1 cellular context compared by ENCODE assay signal in the genomic region with DNA sequence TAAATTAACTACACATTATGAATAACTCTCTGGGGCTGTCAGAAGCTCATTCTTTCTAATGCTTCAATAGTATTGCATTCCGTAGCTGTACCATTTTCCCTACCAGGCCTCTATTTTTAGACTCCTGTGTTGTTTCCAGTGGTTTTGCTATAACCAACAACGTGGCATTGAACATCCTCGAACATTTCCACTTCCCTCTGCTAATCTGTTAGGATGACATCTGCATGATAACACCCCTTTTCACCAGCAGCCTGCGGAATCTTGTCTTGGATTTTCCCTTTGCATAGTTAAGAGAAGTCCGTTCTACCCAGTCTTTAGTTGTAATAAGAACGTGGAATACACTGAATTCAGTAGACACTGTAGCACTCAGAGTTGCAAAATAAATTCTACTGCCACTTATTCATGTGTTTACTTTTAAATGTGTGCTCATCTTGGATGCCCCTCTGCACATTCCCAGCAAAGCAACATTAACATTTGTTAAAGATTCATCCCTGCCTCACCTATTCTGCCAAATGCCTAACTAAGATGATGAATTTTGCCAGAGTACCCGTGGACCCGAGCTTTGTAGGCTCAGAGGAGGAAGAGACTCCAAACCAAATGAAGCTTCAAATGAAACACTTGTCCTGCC.
TF ChIP-seq lines count a peak whose summit lies in the region.

No MANE protein-coding gene starts in this region.

TF ChIP-seq in K562, 482 proteins besides CTCF, POLR2A, EP300 and RAD21 (continued from another document):
- TF ChIP-seq, protein P1, sequence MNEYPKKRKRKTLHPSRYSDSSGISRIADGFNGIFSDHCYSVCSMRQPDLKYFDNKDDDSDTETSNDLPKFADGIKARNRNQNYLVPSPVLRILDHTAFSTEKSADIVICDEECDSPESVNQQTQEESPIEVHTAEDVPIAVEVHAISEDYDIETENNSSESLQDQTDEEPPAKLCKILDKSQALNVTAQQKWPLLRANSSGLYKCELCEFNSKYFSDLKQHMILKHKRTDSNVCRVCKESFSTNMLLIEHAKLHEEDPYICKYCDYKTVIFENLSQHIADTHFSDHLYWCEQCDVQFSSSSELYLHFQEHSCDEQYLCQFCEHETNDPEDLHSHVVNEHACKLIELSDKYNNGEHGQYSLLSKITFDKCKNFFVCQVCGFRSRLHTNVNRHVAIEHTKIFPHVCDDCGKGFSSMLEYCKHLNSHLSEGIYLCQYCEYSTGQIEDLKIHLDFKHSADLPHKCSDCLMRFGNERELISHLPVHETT (CRISPR knock-in tag; conservative IDR thresholded peaks at IDR 0.05 in 1 of 2, IDR thresholded peaks at IDR 0.05 in 1 of 2): no peak
- TF ChIP-seq SIN3A (IDR thresholded peaks at IDR 0.05; ENCODE audit: borderline replicate concordance in 2 of 2, control insufficient read depth in 1 of 2, low read depth in 2 of 2, low read length in 2 of 2) (no peak), MAFF (IDR thresholded peaks at IDR 0.05; ENCODE audit: low read length) (no peak), ZNF354B (CRISPR knock-in tag; IDR thresholded peaks at IDR 0.05) (no peak), FOXM1 (IDR thresholded peaks at IDR 0.05; ENCODE audit: low read depth) (no peak), FOXM1 (CRISPR knock-in tag; IDR thresholded peaks at IDR 0.05; ENCODE audit: low read depth) (no peak), ZNF75A (CRISPR knock-in tag; IDR thresholded peaks at IDR 0.05) (no peak), DDX20 (tag; IDR thresholded peaks at IDR 0.05; ENCODE audit: low read depth) (no peak), NFRKB (IDR thresholded peaks at IDR 0.05; ENCODE audit: low read depth) (no peak), FOXK1 (CRISPR knock-in tag; IDR thresholded peaks at IDR 0.05; ENCODE audit: borderline replicate concordance) (no peak), RNF219 (CRISPR knock-in tag; IDR thresholded peaks at IDR 0.05) (no peak)
- TF ChIP-seq, protein P2, sequence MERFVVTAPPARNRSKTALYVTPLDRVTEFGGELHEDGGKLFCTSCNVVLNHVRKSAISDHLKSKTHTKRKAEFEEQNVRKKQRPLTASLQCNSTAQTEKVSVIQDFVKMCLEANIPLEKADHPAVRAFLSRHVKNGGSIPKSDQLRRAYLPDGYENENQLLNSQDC (CRISPR knock-in tag; IDR thresholded peaks at IDR 0.05): no peak
TF ChIP-seq in K562: peak in this region for 0.
